In the genomic region with DNA sequence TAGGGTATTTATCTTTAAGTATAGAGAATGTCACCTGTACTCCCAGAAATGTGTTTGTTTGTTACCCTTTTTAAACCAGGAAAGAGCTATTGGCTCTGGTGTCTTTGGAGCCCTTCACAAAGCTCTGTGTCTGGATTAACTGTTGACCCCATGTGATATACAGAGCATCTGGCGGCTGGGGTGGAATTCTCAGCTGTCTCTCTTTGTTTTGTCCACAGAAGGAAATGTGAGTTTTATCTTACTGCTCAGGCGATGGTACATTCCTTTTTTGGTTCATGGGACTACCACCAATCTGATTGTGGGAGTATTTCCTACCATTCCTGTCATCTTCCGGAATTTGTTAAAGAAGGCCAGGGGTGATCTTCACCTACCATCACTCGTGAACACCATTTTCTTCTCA, we compare ENCODE assay signal across 14 cellular contexts.
DNase-seq lines count a peak whose midpoint lies in the region; ATAC-seq and TF ChIP-seq lines count a peak whose summit lies in the region.
"Had no signal": no experiment of that assay in that cellular context is flagged by ENCODE, and none has a peak within 500 bp of the region (broad histone marks: within the 10 kb centered on the region; RNA-seq: fewer than 3 reads in every experiment).

No MANE protein-coding gene starts in this region.

- H3K27ac Mint-ChIP-seq in memory B cell, result peak overlapping the region; percentile 84
- peak overlapping the region; percentile 23 for H3K27ac Mint-ChIP-seq in type B pancreatic cell
- H3K27ac Mint-ChIP-seq in natural killer cell, result no peak overlapping the region
- H3K27ac Mint-ChIP-seq: activated T-helper 1 cell treated with anti-CD3 and anti-CD28 coated beads, Interleukin-12 subunit alpha, Interleukin-12 subunit beta, Interleukin-2, Interleukin-4 antibody, amounts not matched to agents 30 ng/mL and 10 ng/mL and 1 ng/mL, durations not matched to agents 14 hours and 24 hours and 36 hours had no signal

- no peak for ATAC-seq in memory B cell (ENCODE audit: low read depth)
- no peak for ATAC-seq in GM19455 (IDR thresholded peaks at IDR 0.05; ENCODE audit: unreplicated experiment)
- no peak for ATAC-seq in natural killer cell

- H3K27me3 Mint-ChIP-seq in memory B cell (no peaks in the 10 kb centered on the region), type B pancreatic cell (no peaks in the 10 kb centered on the region), natural killer cell (ENCODE audit: low read depth in 2 of 2) (no peaks in the 10 kb centered on the region)

- H3K4me1 Mint-ChIP-seq in memory B cell (peaks cover 49% of the 10 kb centered on the region), type B pancreatic cell (ENCODE audit: unreplicated experiment) (peaks cover 71% of the 10 kb centered on the region), natural killer cell (peaks cover 18 to 53% of the 10 kb centered on the region in 2 donors)

- intact Hi-C loops in natural killer cell (cut with micrococcal nuclease), result no loop called here

- peak; percentile 39 to 71 for DNase-seq in NCI-H524 (lab: John Stamatoyannopoulos, UW)
- no peak for DNase-seq in NCI-H524 treated with DMSO at 0.1 percent for 48 hours (lab: John Stamatoyannopoulos, UW)
- DNase-seq in dermis microvascular lymphatic vessel endothelial cell (ENCODE audit: low read depth in 2 of 2), result peak; percentile 43 to 80
- no peak for DNase-seq in memory B cell (ENCODE audit: low spot score in 2 of 2)
- no peak for DNase-seq in type B pancreatic cell (ENCODE audit: extremely low spot score, unreplicated experiment)
- no peak for DNase-seq in NCI-H1436 (lab: John Stamatoyannopoulos, UW)
- no peak for DNase-seq in natural killer cell
- DNase-seq: DMS153, H7, MV-4-11, NCI-H748 treated with DMSO at 0.1 percent for 48 hours, thyroid gland had no signal

- TF ChIP-seq CTCF in type B pancreatic cell (conservative IDR thresholded peaks at IDR 0.05) (no peak), natural killer cell (IDR thresholded peaks at IDR 0.05) (no peak)

- H3K4me3 Mint-ChIP-seq in memory B cell (no peak overlapping the region), type B pancreatic cell (no peak overlapping the region), natural killer cell (no peak overlapping the region)
- H3K4me3 Mint-ChIP-seq: activated T-helper 1 cell treated with anti-CD3 and anti-CD28 coated beads, Interleukin-12 subunit alpha, Interleukin-12 subunit beta, Interleukin-2, Interleukin-4 antibody, amounts not matched to agents 30 ng/mL and 10 ng/mL and 1 ng/mL, durations not matched to agents 14 hours and 24 hours and 36 hours had no signal

- H3K36me3 Mint-ChIP-seq in memory B cell (peaks cover 6% of the 10 kb centered on the region), type B pancreatic cell (no peaks in the 10 kb centered on the region), natural killer cell (no peaks in the 10 kb centered on the region)

- H3K9me3 Mint-ChIP-seq in memory B cell, result no peaks in the 10 kb centered on the region
- no peaks in the 10 kb centered on the region for H3K9me3 Mint-ChIP-seq in type B pancreatic cell
- H3K9me3 Mint-ChIP-seq in natural killer cell, result no peaks in the 10 kb centered on the region
- H3K9me3 Mint-ChIP-seq: activated T-helper 1 cell treated with anti-CD3 and anti-CD28 coated beads, Interleukin-12 subunit alpha, Interleukin-12 subunit beta, Interleukin-2, Interleukin-4 antibody, amounts not matched to agents 30 ng/mL and 10 ng/mL and 1 ng/mL, durations not matched to agents 14 hours and 24 hours and 36 hours had no signal

Comparison
In these comparisons a context has a peak if more than half of its experiments do, and no peak if none do; other contexts are left out.
1. DNase-seq: peak in NCI-H524 (2 of 2) and dermis microvascular lymphatic vessel endothelial cell (2 of 2); none in NCI-H524 treated with DMSO at 0.1 percent for 48 hours (single experiment), memory B cell (0 of 2), type B pancreatic cell (single experiment), NCI-H1436 (single experiment) and natural killer cell (single experiment).
2. H3K27ac Mint-ChIP-seq: peak in memory B cell (single experiment) and type B pancreatic cell (single experiment); none in natural killer cell (0 of 2).